In the genomic region with DNA sequence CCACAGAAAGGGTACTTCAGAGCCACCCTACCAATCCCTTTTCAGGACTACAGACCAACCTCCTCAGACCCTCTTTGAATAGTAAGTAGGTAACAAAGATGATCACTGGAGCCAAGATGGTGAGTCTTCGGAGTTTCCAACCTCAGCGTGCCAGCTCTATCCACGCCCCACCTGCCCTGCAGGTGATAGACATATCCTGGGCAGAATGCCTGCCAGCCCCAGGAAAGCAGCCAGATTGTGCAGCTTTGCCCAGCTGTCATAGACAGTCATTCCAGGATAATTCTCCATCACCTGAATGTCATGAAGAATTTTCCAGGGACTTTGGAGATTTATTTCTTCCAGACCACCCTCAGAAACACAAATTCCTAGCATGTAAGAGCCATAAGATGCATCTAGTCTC, we compare ENCODE assay signal across 18 cellular contexts.
"Had no signal": no experiment of that assay in that cellular context is flagged by ENCODE, and none has a peak within 500 bp of the region (broad histone marks: within the 10 kb centered on the region; RNA-seq: fewer than 3 reads in every experiment).

No MANE protein-coding gene starts in this region.

- DNase-seq: Kasumi-1; MG63; NCI-H1092; NCI-H1436; NCI-H187; NCI-H2029; NCI-H2081 treated with DMSO at 0.1 percent for 48 hours; NCI-H2227 treated with DMSO at 0.1 percent for 48 hours; NCI-H524; NCI-H526 treated with DMSO at 0.1 percent for 48 hours; NCI-H748 treated with DMSO at 0.1 percent for 48 hours; NK-92 treated with Interleukin-12 subunit alpha and Interleukin-12 subunit beta, amount 100 ng/mL, for 24 hours; PC-3; SHP77; T-helper 1 cell had no signal

- H3K4me3 ChIP-seq: K562, MG63 had no signal

- ATAC-seq: K562, Panc1, PC-3, SK-N-SH treated with all-trans-retinoic acid at 6 μM for 48 hours had no signal
